11 cellular contexts compared by ENCODE assay signal in genomic region chr5:95080456-95080855, GRCh38.
DNase-seq lines count a peak whose midpoint lies in the region; ATAC-seq, FAIRE-seq and TF ChIP-seq lines count a peak whose summit lies in the region.
"Had no signal": no experiment of that assay in that cellular context is flagged by ENCODE, and none has a peak within 500 bp of the region (broad histone marks: within the 10 kb centered on the region; RNA-seq: fewer than 3 reads in every experiment).

No MANE protein-coding gene starts in this region.

- no peak for FAIRE-seq in endothelial cell of umbilical vein (lab: Jason Lieb, UNC)

- H3K4me3 ChIP-seq in PC-3 (ENCODE audit: low read length) (peak overlapping the region; percentile 77), endothelial cell of umbilical vein (replicated peaks in 1 of 3; ENCODE audit: insufficient read depth in 1 of 3, low read depth in 1 of 3, low read length in 3 of 3) (peak overlapping the region; percentile 66 to 100 (median 80)), neutrophil (ENCODE audit: low read depth in 1 of 2, low read length in 1 of 2) (peak overlapping the region; percentile 67 to 79), endodermal cell (ENCODE audit: low read length) (no peak overlapping the region), SJCRH30 (no peak overlapping the region)

- 84 to 100% methylated on average over 2 to 4 of the region's 4 CpGs for WGBS in endodermal cell (ENCODE audit: insufficient coverage in 1 of 2, insufficient read length in 1 of 2), 2 experiments

- H3K27ac ChIP-seq in PC-3 (ENCODE audit: low read length) (peak overlapping the region; percentile 82; the same call in 1 of the 2 replicates), endothelial cell of umbilical vein (ENCODE audit: insufficient read depth, low read depth, low read length) (peak overlapping the region; percentile 69), neutrophil (peak overlapping the region; percentile 90), endodermal cell (ENCODE audit: low read depth, low read length) (no peak overlapping the region), SJCRH30 (no peak overlapping the region)

- dilution Hi-C loops in endothelial cell of umbilical vein (cut with MboI; ENCODE audit: extremely low pct_ligation_motif_present, low sequenced_read_pairs), result no loop called here

- H3K79me2 ChIP-seq in PC-3 (ENCODE audit: low read length) (peaks cover 17% of the 10 kb centered on the region), endothelial cell of umbilical vein (ENCODE audit: control insufficient read depth, insufficient read depth, low read length) (peaks cover 50% of the 10 kb centered on the region)

- POLR2A ChIA-PET in PC-3 (lab: Charles Lee; ENCODE audit: unreplicated experiment) (no interaction called here), endothelial cell of umbilical vein (lab: Charles Lee) (interaction anchor here (1.2 to 2.6 kb wide), 2 partner anchors 8 to 62 kb away, joined by 4 to 6 read pairs; no protein-coding TSS in a partner anchor)

- H3K36me3 ChIP-seq in PC-3 (ENCODE audit: low read depth, low read length), result no peaks in the 10 kb centered on the region
- H3K36me3 ChIP-seq in endothelial cell of umbilical vein (ENCODE audit: control insufficient read depth in 2 of 2, extremely low read depth in 1 of 2, insufficient read depth in 2 of 2, low read length in 2 of 2), result no peaks in the 10 kb centered on the region
- no peaks in the 10 kb centered on the region for H3K36me3 ChIP-seq in neutrophil
- no peaks in the 10 kb centered on the region for H3K36me3 ChIP-seq in endodermal cell (ENCODE audit: control insufficient read depth, insufficient read depth, low read length)
- no peaks in the 10 kb centered on the region for H3K36me3 ChIP-seq in SJCRH30

- intact Hi-C loops in PC-3 (cut with micrococcal nuclease) (loop anchor here (2.0 kb wide), 3 partner anchors 26 to 158 kb away; no protein-coding TSS in a partner anchor), endothelial cell of umbilical vein (cut with micrococcal nuclease) (loop anchor here (2.0 to 5.0 kb wide), 2 partner anchors 58 to 182 kb away; no protein-coding TSS in a partner anchor)

- no peaks in the 10 kb centered on the region for H3F3A ChIP-seq in PC-3 (ENCODE audit: low read length, unreplicated experiment)

- H4K20me1 ChIP-seq in PC-3 (ENCODE audit: low read length), result peaks cover 13% of the 10 kb centered on the region; the same call in 1 of the 2 replicates
- H4K20me1 ChIP-seq in endothelial cell of umbilical vein (replicated peaks; ENCODE audit: control insufficient read depth, extremely low read depth, insufficient read depth, low read length), result peaks cover 4% of the 10 kb centered on the region

- no peak for TF ChIP-seq CTCF in PC-3 (conservative IDR thresholded peaks at IDR 0.05; ENCODE audit: low read depth, low read length)
- no peak for TF ChIP-seq CTCF in endothelial cell of umbilical vein (IDR thresholded peaks at IDR 0.05; ENCODE audit: extremely low read depth in 1 of 2, insufficient read depth in 1 of 2, low read depth in 1 of 2, low read length in 2 of 2)
- no peak for TF ChIP-seq CTCF in neutrophil (IDR thresholded peaks at IDR 0.05)
- TF ChIP-seq CTCF in endodermal cell (conservative IDR thresholded peaks at IDR 0.05), result no peak

- H3K9me1 ChIP-seq in endothelial cell of umbilical vein (replicated peaks; ENCODE audit: control insufficient read depth, extremely low read depth, insufficient read depth, low read length), result no peaks in the 10 kb centered on the region

- H3K27me3 ChIP-seq in PC-3 (ENCODE audit: low read length) (no peaks in the 10 kb centered on the region), endothelial cell of umbilical vein (ENCODE audit: control insufficient read depth in 2 of 2, insufficient read depth in 2 of 2, low read length in 2 of 2) (no peaks in the 10 kb centered on the region), neutrophil (no peaks in the 10 kb centered on the region), endodermal cell (ENCODE audit: control insufficient read depth, insufficient read depth, low read length, poor library complexity, severe bottlenecking) (no peaks in the 10 kb centered on the region), SJCRH30 (no peaks in the 10 kb centered on the region)

- no peaks in the 10 kb centered on the region for H3K27me3 Mint-ChIP-seq in endodermal cell (ENCODE audit: insufficient read depth)
- H3K27me3 Mint-ChIP-seq: stimulated activated naive B cell treated with anti-CD40 and anti-IgM and Interleukin-4, amounts not matched to agents 10 μg/mL and 1 μg/mL and 100 μg/mL, for 72 hours had no signal

- no peak for ATAC-seq in PC-3
- no peak for ATAC-seq in HG02678 (IDR thresholded peaks at IDR 0.05; ENCODE audit: unreplicated experiment)
- ATAC-seq: stimulated activated naive B cell treated with anti-CD40 and anti-IgM and Interleukin-4, amounts not matched to agents 10 μg/mL and 1 μg/mL and 100 μg/mL, for 72 hours had no signal

- H3K9me3 Mint-ChIP-seq in endodermal cell, result no peaks in the 10 kb centered on the region
- H3K9me3 Mint-ChIP-seq: stimulated activated naive B cell treated with anti-CD40 and anti-IgM and Interleukin-4, amounts not matched to agents 10 μg/mL and 1 μg/mL and 100 μg/mL, for 72 hours had no signal

- H3K27ac Mint-ChIP-seq in endodermal cell, result no peak overlapping the region
- H3K27ac Mint-ChIP-seq: stimulated activated naive B cell treated with anti-CD40 and anti-IgM and Interleukin-4, amounts not matched to agents 10 μg/mL and 1 μg/mL and 100 μg/mL, for 72 hours had no signal

- peak; percentile 70 for DNase-seq in Caki2 (ENCODE audit: low read depth)
- DNase-seq in PC-3, result no peak
- peak; percentile 43 for DNase-seq in endothelial cell of umbilical vein (ENCODE audit: low read depth, low spot score)
- DNase-seq in NCI-H2029 (lab: John Stamatoyannopoulos, UW), result no peak
- no peak for DNase-seq in endodermal cell
- no peak for DNase-seq in SJCRH30
- DNase-seq: activated CD4-positive, alpha-beta T cell treated with anti-CD3 and anti-CD28 coated beads for 4 hours; stimulated activated naive B cell treated with anti-CD40 and anti-IgM and Interleukin-4, amounts not matched to agents 10 μg/mL and 1 μg/mL and 100 μg/mL, for 72 hours had no signal

- no peaks in the 10 kb centered on the region for H3K36me3 Mint-ChIP-seq in endodermal cell (ENCODE audit: low read depth)
- H3K36me3 Mint-ChIP-seq: activated naive CD8-positive, alpha-beta T cell; stimulated activated naive B cell treated with anti-CD40 and anti-IgM and Interleukin-4, amounts not matched to agents 10 μg/mL and 1 μg/mL and 100 μg/mL, for 72 hours had no signal

- no peaks in the 10 kb centered on the region for H3K9me2 ChIP-seq in PC-3 (replicated peaks; ENCODE audit: low read length)

- in situ Hi-C loops in Caki2 (cut with HindIII; ENCODE audit: low pct_unique_long_range_greater_than_20kb, low sequenced_read_pairs), result no loop called here

- CTCF ChIA-PET in PC-3 (lab: Charles Lee), result no interaction called here
- CTCF ChIA-PET in endothelial cell of umbilical vein (lab: Charles Lee), result interaction anchor here (0.8 to 3.8 kb wide), 6 partner anchors 17 to 182 kb away, joined by 3 to 29 read pairs (median 4); no protein-coding TSS in a partner anchor

- TF ChIP-seq POLR2A in endothelial cell of umbilical vein (IDR thresholded peaks at IDR 0.05; ENCODE audit: low read depth, low read length), result no peak

- no peaks in the 10 kb centered on the region for H3K9me3 ChIP-seq in PC-3 (ENCODE audit: low read length)
- no peaks in the 10 kb centered on the region for H3K9me3 ChIP-seq in endothelial cell of umbilical vein (replicated peaks; ENCODE audit: control insufficient read depth, insufficient read depth, low read length)
- no peaks in the 10 kb centered on the region for H3K9me3 ChIP-seq in neutrophil
- H3K9me3 ChIP-seq in endodermal cell (ENCODE audit: control insufficient read depth, low read length), result no peaks in the 10 kb centered on the region
- H3K9me3 ChIP-seq in SJCRH30 (replicated peaks), result no peaks in the 10 kb centered on the region

- H3K4me2 ChIP-seq in PC-3 (ENCODE audit: low read length) (peak overlapping the region; percentile 89), endothelial cell of umbilical vein (ENCODE audit: insufficient read depth, low read length) (peak overlapping the region; percentile 94)

- H3K4me1 ChIP-seq in PC-3 (ENCODE audit: insufficient read depth, low read length), result peaks cover 32% of the 10 kb centered on the region
- peaks cover 55% of the 10 kb centered on the region for H3K4me1 ChIP-seq in endothelial cell of umbilical vein (ENCODE audit: control insufficient read depth, extremely low read depth, insufficient read depth, low read length)
- H3K4me1 ChIP-seq in neutrophil (ENCODE audit: control insufficient read depth in 1 of 2, insufficient read depth in 1 of 2, low read depth in 1 of 2, low read length in 1 of 2), result peaks cover 61% of the 10 kb centered on the region in 2 experiments
- H3K4me1 ChIP-seq in endodermal cell (ENCODE audit: control insufficient read depth, insufficient read depth, low read length), result no peaks in the 10 kb centered on the region
- no peaks in the 10 kb centered on the region for H3K4me1 ChIP-seq in SJCRH30

- no peak overlapping the region for H2AFZ ChIP-seq in PC-3 (ENCODE audit: low read length)
- H2AFZ ChIP-seq in endothelial cell of umbilical vein (ENCODE audit: low read depth, low read length), result no peak overlapping the region

- peaks cover 7% of the 10 kb centered on the region for H3K4me1 Mint-ChIP-seq in endodermal cell

- no peak overlapping the region for H3K4me3 Mint-ChIP-seq in endodermal cell

- peak overlapping the region; percentile 81 for H3K9ac ChIP-seq in PC-3 (ENCODE audit: low read length)
- peak overlapping the region; percentile 95 for H3K9ac ChIP-seq in endothelial cell of umbilical vein (replicated peaks; ENCODE audit: extremely low read depth, insufficient read depth, low read length)
- H3K9ac ChIP-seq in endodermal cell (ENCODE audit: extremely low read depth, low read length, poor library complexity, severe bottlenecking), result no peak overlapping the region

- BruUV-seq in PC-3 (replicated peaks; lab: Mats Ljungman, UMichigan) (no TSS peak), endothelial cell of umbilical vein (replicated peaks; lab: Mats Ljungman, UMichigan) (no TSS peak)

TF ChIP-seq in endothelial cell of umbilical vein, 7 proteins besides CTCF, POLR2A, EP300 and RAD21 (continues in another document):
- TF ChIP-seq MYC (IDR thresholded peaks at IDR 0.05; ENCODE audit: low read depth, low read length) (no peak), EZH2 (IDR thresholded peaks at IDR 0.05; ENCODE audit: borderline replicate concordance, low read depth, low read length, severe bottlenecking) (no peak), MAX (IDR thresholded peaks at IDR 0.05; ENCODE audit: insufficient read depth, insufficient read length) (no peak), GATA2 (IDR thresholded peaks at IDR 0.05; ENCODE audit: insufficient read depth, insufficient read length, low read depth, low read length) (no peak), POLR2AphosphoS5 (IDR thresholded peaks at IDR 0.05; ENCODE audit: insufficient read depth, low read depth, low read length) (no peak), FOS (IDR thresholded peaks at IDR 0.05; ENCODE audit: borderline replicate concordance, insufficient read depth, low read length) (no peak)

Comparison
In these comparisons a context has a peak if more than half of its experiments do, and no peak if none do; other contexts are left out.
1. DNase-seq: peak in Caki2 (single experiment) and endothelial cell of umbilical vein (single experiment); none in PC-3 (single experiment), NCI-H2029 (single experiment), endodermal cell (single experiment) and SJCRH30 (0 of 2).
2. H3K27ac ChIP-seq: peak in PC-3 (single experiment), endothelial cell of umbilical vein (single experiment) and neutrophil (single experiment); none in endodermal cell (single experiment) and SJCRH30 (single experiment).
3. H3K4me3 ChIP-seq: peak in PC-3 (single experiment), endothelial cell of umbilical vein (3 of 3) and neutrophil (2 of 2); none in endodermal cell (single experiment) and SJCRH30 (single experiment).